Comparison of ENCODE assay signal across 21 cellular contexts in genomic region chr17:42695500-42695899, GRCh38. TPM values are rescaled to one million over a fixed set of nuclear protein-coding genes. Genes with fewer than 3 reads are reported as not detected.
DNase-seq lines count a peak whose midpoint lies in the region; ATAC-seq, FAIRE-seq and TF ChIP-seq lines count a peak whose summit lies in the region.
"Had no signal": no experiment of that assay in that cellular context is flagged by ENCODE, and none has a peak within 500 bp of the region (broad histone marks: within the 10 kb centered on the region; RNA-seq: fewer than 3 reads in every experiment).

No MANE protein-coding gene starts in this region.

- FAIRE-seq in GM12891 (lab: Jason Lieb, UNC) (no peak), RCC 7860 (lab: Jason Lieb, UNC) (no peak)
- FAIRE-seq: GM12892 had no signal

- H3K4me3 ChIP-seq in RWPE2 (ENCODE audit: severe bottlenecking) (no peak overlapping the region), uterus (no peak overlapping the region)
- H3K4me3 ChIP-seq: BLaER1, GM23338, SJSA1 had no signal

- H3K4me1 Mint-ChIP-seq in neural crest cell: no peaks in the 10 kb centered on the region

- no peaks in the 10 kb centered on the region for H3K9me3 ChIP-seq in RWPE2 (ENCODE audit: severe bottlenecking)
- no peaks in the 10 kb centered on the region for H3K9me3 ChIP-seq in uterus
- H3K9me3 ChIP-seq: BLaER1, SJSA1 had no signal

- no peaks in the 10 kb centered on the region for H3K27me3 Mint-ChIP-seq in neural crest cell (ENCODE audit: low read depth)
- H3K27me3 Mint-ChIP-seq: CD4-positive, alpha-beta memory T cell had no signal

- 0 out of 2 replicates have a peak, but pooled peaks cover 4% of the 10 kb centered on the region for H3K36me3 ChIP-seq in RWPE2 (ENCODE audit: low read depth)
- H3K36me3 ChIP-seq in uterus: no peaks in the 10 kb centered on the region
- H3K36me3 ChIP-seq: SJSA1 had no signal

- no peak for TF ChIP-seq POLR2A in GM12891 (IDR thresholded peaks at IDR 0.05; ENCODE audit: low read depth, low read length)
- no peak for TF ChIP-seq POLR2A in uterus (IDR thresholded peaks at IDR 0.05)

- H3K27ac Mint-ChIP-seq in neural crest cell (ENCODE audit: unreplicated experiment): peak overlapping the region; percentile 87
- H3K27ac Mint-ChIP-seq: GM23338 had no signal

- H3K27ac ChIP-seq in RWPE2 (ENCODE audit: poor library complexity, severe bottlenecking): no peak overlapping the region
- no peak overlapping the region for H3K27ac ChIP-seq in uterus
- H3K27ac ChIP-seq: BLaER1, KMS-11, SJSA1 had no signal

- H3K4me1 ChIP-seq in RWPE2 (ENCODE audit: insufficient read depth, poor library complexity, severe bottlenecking): no peaks in the 10 kb centered on the region
- H3K4me1 ChIP-seq in uterus: peaks cover 0 to 9% of the 10 kb centered on the region in 2 donors
- H3K4me1 ChIP-seq: BLaER1, SJSA1 had no signal

- H3K27me3 ChIP-seq in RWPE2 (ENCODE audit: insufficient read depth, poor library complexity, severe bottlenecking) (no peaks in the 10 kb centered on the region), uterus (no peaks in the 10 kb centered on the region)
- H3K27me3 ChIP-seq: BLaER1, SJSA1 had no signal

- H3K36me3 Mint-ChIP-seq in neural crest cell (ENCODE audit: low read depth): peaks cover 3% of the 10 kb centered on the region

- peak; percentile 42 for DNase-seq in D341Med (ENCODE audit: low spot score)
- DNase-seq in GM12891 (ENCODE audit: insufficient read length, low spot score): peak; percentile 8
- DNase-seq in RWPE2 (ENCODE audit: low spot score): peak; percentile 56
- no peak for DNase-seq in neural crest cell (ENCODE audit: low read depth, low spot score)
- no peak for DNase-seq in uterus
- DNase-seq in RCC 7860 (ENCODE audit: low spot score): no peak
- DNase-seq in SKM-1 treated with dmso at 0.1 percent for 144 hours (lab: John Stamatoyannopoulos, UW; ENCODE audit: unreplicated experiment): no peak
- DNase-seq: CD4-positive, alpha-beta memory T cell; DMS153; IMR-90; NCI-H1092 treated with DMSO at 0.1 percent for 48 hours; NCI-H1436 treated with DMSO at 0.1 percent for 48 hours; NCI-H1930; NCI-H226; NCI-H510A treated with DMSO at 0.1 percent for 48 hours; NCI-H748 treated with DMSO at 0.1 percent for 48 hours had no signal

- no peak for ATAC-seq in RWPE2 (ENCODE audit: low read depth)
- ATAC-seq: GM23338 had no signal

- intact Hi-C loops in uterus (cut with DNase I; ENCODE audit: low total_unique reads): no loop called here

- H3K9me3 Mint-ChIP-seq in neural crest cell: no peaks in the 10 kb centered on the region
- H3K9me3 Mint-ChIP-seq: CD4-positive, alpha-beta memory T cell; GM23338 had no signal

- TF ChIP-seq CTCF in RWPE2 (IDR thresholded peaks at IDR 0.05; ENCODE audit: poor library complexity, severe bottlenecking) (no peak), neural crest cell (conservative IDR thresholded peaks at IDR 0.05) (no peak), uterus (IDR thresholded peaks at IDR 0.05) (no peak)

- H3K4me3 Mint-ChIP-seq in neural crest cell: no peak overlapping the region
- H3K4me3 Mint-ChIP-seq: CD4-positive, alpha-beta memory T cell; GM23338 had no signal

TF ChIP-seq in GM12891, 5 proteins besides CTCF, POLR2A, EP300 and RAD21:
- TF ChIP-seq PAX5 (IDR thresholded peaks at IDR 0.05; ENCODE audit: insufficient read depth, low read length, severe bottlenecking): no peak
- no peak for TF ChIP-seq TAF1 (IDR thresholded peaks at IDR 0.05; ENCODE audit: low read depth, low read length)
- no peak for TF ChIP-seq POLR2AphosphoS5 (IDR thresholded peaks at IDR 0.05; ENCODE audit: low read depth, low read length)

RNA-seq across cellular contexts. Expression of gene CNTNAP1, which starts 13.2 kb away (rescaled TPM):
- polyA plus RNA-seq in GM12891 (2012; ENCODE audit: low read depth, missing spikeins): 21.7 TPM
- 17.0 and 19.4 TPM in 2 replicates for total RNA-seq in neural crest cell
- total RNA-seq in uterus: 10 to 100 TPM in 3 of 4 donors, 1 to 10 TPM in 1; 1.5 to 61.5 (median 26.5) TPM

RNA-seq across cellular contexts. Expression of gene CCR10, which starts 13.9 kb away (rescaled TPM):
- 16.2 TPM for polyA plus RNA-seq in GM12891 (2012; ENCODE audit: low read depth, missing spikeins)
- total RNA-seq in neural crest cell (0.68 TPM in 2 replicates), uterus (10 to 100 TPM in 1 of 4 donors, 1 to 10 TPM in 1, under 1 TPM in 2; 0.26 to 17.9 (median 1.6) TPM)
- total RNA-seq: SJSA1 had no signal

RNA-seq across cellular contexts. Expression of gene PLEKHH3, which starts 18.7 kb away (rescaled TPM):
- 18.3 TPM for polyA plus RNA-seq in GM12891 (2012; ENCODE audit: low read depth, missing spikeins)
- total RNA-seq in neural crest cell (16.4 and 20.8 TPM in 2 replicates), uterus (100 to 1,000 TPM in 1 of 4 donors, 10 to 100 TPM in 1, 1 to 10 TPM in 2; 2.9 to 102 (median 19.2) TPM)

RNA-seq across cellular contexts. Expression of gene TUBG2, which starts 36.4 kb away (rescaled TPM):
- polyA plus RNA-seq in GM12891 (2012; ENCODE audit: low read depth, missing spikeins): 11.5 TPM
- total RNA-seq in neural crest cell: 18.7 and 20.7 TPM in 2 replicates
- total RNA-seq in uterus: 10 to 100 TPM in 3 of 4 donors, 1 to 10 TPM in 1; 9.7 to 60.7 (median 27.6) TPM

RNA-seq across cellular contexts. Expression of gene EZH1, which starts 49.3 kb away (rescaled TPM):
- polyA plus RNA-seq in GM12891 (2012; ENCODE audit: low read depth, missing spikeins): 13.2 TPM
- 28.9 and 30.4 TPM in 2 replicates for total RNA-seq in neural crest cell
- 10 to 100 TPM; 31.5 to 89.5 (median 44.5) TPM for total RNA-seq in uterus

Comparison
In these comparisons a context has a peak if more than half of its experiments do, and no peak if none do; other contexts are left out.
1. DNase-seq: peak in D341Med (single experiment), GM12891 (single experiment) and RWPE2 (single experiment); none in neural crest cell (single experiment), uterus (0 of 2), RCC 7860 (single experiment) and SKM-1 treated with dmso at 0.1 percent for 144 hours (single experiment).